8 cellular contexts compared by ENCODE assay signal in the genomic region with DNA sequence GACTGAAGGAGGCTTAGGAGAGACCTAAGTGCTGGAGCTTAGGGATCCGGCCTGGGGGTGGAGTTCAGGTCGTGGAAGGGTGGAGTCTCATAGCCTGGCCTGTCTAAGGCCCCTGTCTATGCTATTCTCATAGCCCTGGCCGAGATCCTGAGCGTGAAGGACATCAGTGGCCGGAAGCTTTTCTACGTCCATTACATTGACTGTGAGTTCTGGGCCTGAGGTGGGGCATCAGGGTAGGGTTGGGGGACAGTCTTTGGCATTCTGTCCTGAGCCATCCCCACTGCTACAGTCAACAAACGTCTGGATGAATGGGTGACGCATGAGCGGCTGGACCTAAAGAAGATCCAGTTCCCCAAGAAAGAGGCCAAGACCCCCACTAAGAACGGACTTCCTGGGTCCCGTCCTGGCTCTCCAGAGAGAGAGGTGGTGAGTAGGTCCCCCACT. TPM values are rescaled to one million over a fixed set of nuclear protein-coding genes. Genes with fewer than 3 reads are reported as not detected.
DNase-seq lines count a peak whose midpoint lies in the region; ATAC-seq and TF ChIP-seq lines count a peak whose summit lies in the region.

No MANE protein-coding gene starts in this region.

- no peaks in the 10 kb centered on the region for H4K20me1 ChIP-seq in SK-N-SH (ENCODE audit: insufficient read depth)

- peaks cover 6 to 8% of the 10 kb centered on the region in 2 experiments; a peak in 1 of 4 replicates for H3K4me1 ChIP-seq in SK-N-SH (ENCODE audit: control insufficient read depth in 1 of 2, insufficient read depth in 2 of 2, low read depth in 1 of 2, low read length in 1 of 2)
- H3K4me1 ChIP-seq in skeletal muscle satellite cell (ENCODE audit: control insufficient read depth, insufficient read depth, low read length): peaks cover 18% of the 10 kb centered on the region

- no peak for DNase-seq in SK-N-SH
- DNase-seq in fibroblast of the aortic adventitia (ENCODE audit: low read depth): no peak
- DNase-seq in KG1 (lab: John Stamatoyannopoulos, UW): no peak

- H3K79me2 ChIP-seq in SK-N-SH (ENCODE audit: insufficient read depth): peaks cover 22% of the 10 kb centered on the region; the same call in 1 of the 2 replicates

- TF ChIP-seq EP300 in SK-N-SH (IDR thresholded peaks at IDR 0.05; ENCODE audit: borderline replicate concordance in 1 of 2, low read depth in 1 of 2, low read length in 1 of 2): no peak

- H3K27ac ChIP-seq in SK-N-SH (ENCODE audit: low read depth in 2 of 2, low read length in 1 of 2): peak overlapping the region; percentile 96 to 98; a peak in 2 of 4 replicates

- peak overlapping the region; percentile 94 for H3K9ac ChIP-seq in SK-N-SH
- peak overlapping the region; percentile 89 for H3K9ac ChIP-seq in skeletal muscle satellite cell (ENCODE audit: low read depth, low read length)

- H3K9me2 ChIP-seq in SK-N-SH: no peaks in the 10 kb centered on the region

- H3K27me3 ChIP-seq in SK-N-SH (ENCODE audit: insufficient read depth): no peaks in the 10 kb centered on the region
- no peaks in the 10 kb centered on the region for H3K27me3 ChIP-seq in skeletal muscle satellite cell (ENCODE audit: control insufficient read depth, insufficient read depth, low read length)

- H3K9me3 ChIP-seq in SK-N-SH (no peaks in the 10 kb centered on the region), skeletal muscle satellite cell (replicated peaks; ENCODE audit: low read length) (no peaks in the 10 kb centered on the region)

- H3K4me2 ChIP-seq in SK-N-SH (peak overlapping the region; percentile 91), skeletal muscle satellite cell (ENCODE audit: low read length) (peak overlapping the region; percentile 93)

- TF ChIP-seq CTCF in SK-N-SH (IDR thresholded peaks at IDR 0.05): no peak
- no peak for TF ChIP-seq CTCF in fibroblast of the aortic adventitia (IDR thresholded peaks at IDR 0.05; ENCODE audit: insufficient read depth, low read length)

- no peaks in the 10 kb centered on the region for H3F3A ChIP-seq in SK-N-SH (replicated peaks; ENCODE audit: insufficient read depth)

- POLR2A ChIA-PET in SK-N-SH (lab: Yijun Ruan, JAX): interaction anchor here (1.0 to 2.9 kb wide), 11 partner anchors 8 to 176 kb away, joined by 3 to 26 read pairs (median 5); partner anchors contain the start of genes FIBP, RNASEH2C and SNX32

- H3K36me3 ChIP-seq in SK-N-SH (replicated peaks in 1 of 2; ENCODE audit: control insufficient read depth in 1 of 2, insufficient read depth in 2 of 2, low read length in 1 of 2) (peaks cover 28 to 36% of the 10 kb centered on the region in 2 experiments), skeletal muscle satellite cell (ENCODE audit: insufficient read depth, low read length) (peaks cover 44% of the 10 kb centered on the region)

- CTCF ChIA-PET in SK-N-SH (lab: Yijun Ruan, JAX): interaction anchor here (1.1 to 5.3 kb wide), 31 partner anchors 7 to 310 kb away, joined by 3 to 111 read pairs (median 10); partner anchors contain the start of genes AP5B1, CCDC85B, FIBP and MUS81

- H3K4me3 ChIP-seq in SK-N-SH (ENCODE audit: low read depth in 2 of 2, low read length in 1 of 2) (peak overlapping the region; percentile 62 to 72), fibroblast of the aortic adventitia (ENCODE audit: low read depth, low read length) (peak overlapping the region; percentile 82), skeletal muscle satellite cell (ENCODE audit: low read length) (peak overlapping the region; percentile 79)

- no peak overlapping the region; the same call in 1 of the 2 replicates for H2AFZ ChIP-seq in SK-N-SH (ENCODE audit: low read depth)

- ATAC-seq in GM18517 (IDR thresholded peaks at IDR 0.05; ENCODE audit: unreplicated experiment) (peak; percentile 32), GM18511 (IDR thresholded peaks at IDR 0.05; ENCODE audit: unreplicated experiment) (no peak), HG02884 (IDR thresholded peaks at IDR 0.05; ENCODE audit: unreplicated experiment) (no peak), GM21737 (IDR thresholded peaks at IDR 0.05; ENCODE audit: unreplicated experiment) (no peak)

- TF ChIP-seq RAD21 in SK-N-SH (IDR thresholded peaks at IDR 0.05; ENCODE audit: low read length): no peak

- 46% methylated on average over 7 of the region's 11 CpGs for WGBS in SK-N-SH (ENCODE audit: low lambda C conversion rate)

TF ChIP-seq in SK-N-SH, 30 proteins besides CTCF, POLR2A, EP300 and RAD21 (continues in another document):
- TF ChIP-seq SIN3A (IDR thresholded peaks at IDR 0.05; ENCODE audit: borderline replicate concordance, low read depth, low read length) (no peak), ZBTB33 (IDR thresholded peaks at IDR 0.05; ENCODE audit: borderline replicate concordance, low read depth) (no peak), EZH2phosphoT487 (IDR thresholded peaks at IDR 0.05; ENCODE audit: borderline replicate concordance, low read depth) (no peak), FOSL2 (IDR thresholded peaks at IDR 0.05; ENCODE audit: borderline replicate concordance, low read depth) (no peak), MXI1 (IDR thresholded peaks at IDR 0.05; ENCODE audit: low read depth, low read length) (peak; percentile 13; the same call in 1 of the 2 replicates), TAF1 (IDR thresholded peaks at IDR 0.05; ENCODE audit: borderline replicate concordance, low read depth, low read length) (no peak), GABPA (IDR thresholded peaks at IDR 0.05; ENCODE audit: low read depth) (no peak), MEF2A (IDR thresholded peaks at IDR 0.05; ENCODE audit: borderline replicate concordance, low read depth) (no peak), SMC3 (IDR thresholded peaks at IDR 0.05; ENCODE audit: low read depth, low read length) (peak; percentile 5; the same call in 1 of the 2 replicates)
- TF ChIP-seq, protein P1, sequence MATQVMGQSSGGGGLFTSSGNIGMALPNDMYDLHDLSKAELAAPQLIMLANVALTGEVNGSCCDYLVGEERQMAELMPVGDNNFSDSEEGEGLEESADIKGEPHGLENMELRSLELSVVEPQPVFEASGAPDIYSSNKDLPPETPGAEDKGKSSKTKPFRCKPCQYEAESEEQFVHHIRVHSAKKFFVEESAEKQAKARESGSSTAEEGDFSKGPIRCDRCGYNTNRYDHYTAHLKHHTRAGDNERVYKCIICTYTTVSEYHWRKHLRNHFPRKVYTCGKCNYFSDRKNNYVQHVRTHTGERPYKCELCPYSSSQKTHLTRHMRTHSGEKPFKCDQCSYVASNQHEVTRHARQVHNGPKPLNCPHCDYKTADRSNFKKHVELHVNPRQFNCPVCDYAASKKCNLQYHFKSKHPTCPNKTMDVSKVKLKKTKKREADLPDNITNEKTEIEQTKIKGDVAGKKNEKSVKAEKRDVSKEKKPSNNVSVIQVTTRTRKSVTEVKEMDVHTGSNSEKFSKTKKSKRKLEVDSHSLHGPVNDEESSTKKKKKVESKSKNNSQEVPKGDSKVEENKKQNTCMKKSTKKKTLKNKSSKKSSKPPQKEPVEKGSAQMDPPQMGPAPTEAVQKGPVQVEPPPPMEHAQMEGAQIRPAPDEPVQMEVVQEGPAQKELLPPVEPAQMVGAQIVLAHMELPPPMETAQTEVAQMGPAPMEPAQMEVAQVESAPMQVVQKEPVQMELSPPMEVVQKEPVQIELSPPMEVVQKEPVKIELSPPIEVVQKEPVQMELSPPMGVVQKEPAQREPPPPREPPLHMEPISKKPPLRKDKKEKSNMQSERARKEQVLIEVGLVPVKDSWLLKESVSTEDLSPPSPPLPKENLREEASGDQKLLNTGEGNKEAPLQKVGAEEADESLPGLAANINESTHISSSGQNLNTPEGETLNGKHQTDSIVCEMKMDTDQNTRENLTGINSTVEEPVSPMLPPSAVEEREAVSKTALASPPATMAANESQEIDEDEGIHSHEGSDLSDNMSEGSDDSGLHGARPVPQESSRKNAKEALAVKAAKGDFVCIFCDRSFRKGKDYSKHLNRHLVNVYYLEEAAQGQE (IDR thresholded peaks at IDR 0.05; ENCODE audit: low read depth, low read length): no peak
- TF ChIP-seq, protein P2, sequence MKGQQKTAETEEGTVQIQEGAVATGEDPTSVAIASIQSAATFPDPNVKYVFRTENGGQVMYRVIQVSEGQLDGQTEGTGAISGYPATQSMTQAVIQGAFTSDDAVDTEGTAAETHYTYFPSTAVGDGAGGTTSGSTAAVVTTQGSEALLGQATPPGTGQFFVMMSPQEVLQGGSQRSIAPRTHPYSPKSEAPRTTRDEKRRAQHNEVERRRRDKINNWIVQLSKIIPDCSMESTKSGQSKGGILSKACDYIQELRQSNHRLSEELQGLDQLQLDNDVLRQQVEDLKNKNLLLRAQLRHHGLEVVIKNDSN (IDR thresholded peaks at IDR 0.05; ENCODE audit: borderline replicate concordance, low read depth): no peak

RNA-seq across cellular contexts. Expression of gene KAT5, which starts 0.6 kb away (rescaled TPM):
- 44.5 and 51.9 TPM in 2 replicates for polyA plus RNA-seq in SK-N-SH (2012; rRNA removed)
- 22.3 and 30.2 TPM in 2 replicates for polyA plus RNA-seq in SK-N-SH (2012; cell fraction: cytosol; rRNA removed)
- polyA plus RNA-seq in SK-N-SH (2012; cell fraction: nucleus; rRNA removed): 94.6 and 147 TPM in 2 replicates
- total RNA-seq in fibroblast of the aortic adventitia (ENCODE audit: low replicate concordance): 35.9 and 59.1 TPM in 2 replicates
- 23.8 and 27.1 TPM in 2 replicates for total RNA-seq in skeletal muscle satellite cell (2012; rRNA removed)

RNA-seq across cellular contexts. Expression of gene RNASEH2C, which starts 7.9 kb away (rescaled TPM):
- polyA plus RNA-seq in SK-N-SH (2012; rRNA removed): 43.9 and 50.9 TPM in 2 replicates
- 22.5 and 37.5 TPM in 2 replicates for polyA plus RNA-seq in SK-N-SH (2012; cell fraction: cytosol; rRNA removed)
- polyA plus RNA-seq in SK-N-SH (2012; cell fraction: nucleus; rRNA removed): 169 and 187 TPM in 2 replicates
- 44.6 and 49.6 TPM in 2 replicates for total RNA-seq in fibroblast of the aortic adventitia (ENCODE audit: low replicate concordance)
- 53.7 and 64.7 TPM in 2 replicates for total RNA-seq in skeletal muscle satellite cell (2012; rRNA removed)

RNA-seq across cellular contexts. Expression of gene RELA, which starts 49.9 kb away (rescaled TPM):
- polyA plus RNA-seq in SK-N-SH (2012; rRNA removed): 28.1 and 49.5 TPM in 2 replicates
- 26.3 and 37.8 TPM in 2 replicates for polyA plus RNA-seq in SK-N-SH (2012; cell fraction: cytosol; rRNA removed)
- polyA plus RNA-seq in SK-N-SH (2012; cell fraction: nucleus; rRNA removed): 129 and 139 TPM in 2 replicates
- 10.2 and 39.5 TPM in 2 replicates for total RNA-seq in fibroblast of the aortic adventitia (ENCODE audit: low replicate concordance)
- 18.0 and 25.6 TPM in 2 replicates for total RNA-seq in skeletal muscle satellite cell (2012; rRNA removed)
